16 cellular contexts compared by ENCODE assay signal in the genomic region with DNA sequence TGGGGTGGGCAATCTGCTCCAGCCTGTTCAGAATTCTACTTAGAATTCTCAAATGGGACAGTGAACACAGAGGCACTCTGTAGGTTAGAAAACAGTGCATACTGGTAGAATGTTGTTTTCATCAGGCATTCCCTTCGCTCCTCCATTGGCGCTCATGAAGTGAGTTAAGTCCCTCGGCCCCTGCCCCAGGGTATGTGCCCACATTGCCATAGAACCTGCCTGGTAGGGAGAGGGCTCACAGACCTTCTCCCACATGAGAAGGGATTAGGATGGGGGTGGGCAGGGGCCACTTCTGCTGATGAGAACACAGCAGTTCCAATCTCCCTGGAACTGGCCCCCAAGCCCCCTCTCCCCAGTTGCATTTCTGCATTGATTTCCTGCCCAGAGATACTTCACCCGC.
DNase-seq lines count a peak whose midpoint lies in the region; ATAC-seq and TF ChIP-seq lines count a peak whose summit lies in the region.
"Had no signal": no experiment of that assay in that cellular context is flagged by ENCODE, and none has a peak within 500 bp of the region (broad histone marks: within the 10 kb centered on the region; RNA-seq: fewer than 3 reads in every experiment).

No MANE protein-coding gene starts in this region.

- H3K36me3 ChIP-seq in Peyer's patch: no peaks in the 10 kb centered on the region
- no peaks in the 10 kb centered on the region for H3K36me3 ChIP-seq in osteoblast (ENCODE audit: insufficient read depth, low read length)
- no peaks in the 10 kb centered on the region for H3K36me3 ChIP-seq in vagina
- H3K36me3 ChIP-seq in MG63: no peaks in the 10 kb centered on the region
- H3K36me3 ChIP-seq: right atrium auricular region had no signal

- no peak overlapping the region for H2AFZ ChIP-seq in osteoblast (ENCODE audit: low read length)

- TF ChIP-seq CTCF in Peyer's patch (IDR thresholded peaks at IDR 0.05): no peak
- TF ChIP-seq CTCF in foreskin keratinocyte (conservative IDR thresholded peaks at IDR 0.05): no peak
- no peak for TF ChIP-seq CTCF in osteoblast (IDR thresholded peaks at IDR 0.05; ENCODE audit: extremely low read depth, low read depth, low read length)
- no peak for TF ChIP-seq CTCF in vagina (IDR thresholded peaks at IDR 0.05)

- H3K4me1 ChIP-seq in Peyer's patch (peaks cover 0 to 51% (median 5%) of the 10 kb centered on the region in 4 donors), foreskin keratinocyte (peaks cover 24% of the 10 kb centered on the region), osteoblast (ENCODE audit: insufficient read depth, low read length) (peaks cover 14% of the 10 kb centered on the region), vagina (peaks cover 39% of the 10 kb centered on the region)

- no peak for ATAC-seq in foreskin keratinocyte
- no peak for ATAC-seq in HG03045 (IDR thresholded peaks at IDR 0.05; ENCODE audit: unreplicated experiment)
- ATAC-seq: activated T-cell treated with anti-CD3 and anti-CD28 coated beads, Interleukin-2, amount 50 U/mL, for 72 hours had no signal

- no peaks in the 10 kb centered on the region for H4K20me1 ChIP-seq in osteoblast (ENCODE audit: insufficient read depth, low read length)

- H3K79me2 ChIP-seq in osteoblast (ENCODE audit: insufficient read depth, low read length): no peaks in the 10 kb centered on the region

- H3K9me3 ChIP-seq in Peyer's patch: no peaks in the 10 kb centered on the region
- no peaks in the 10 kb centered on the region for H3K9me3 ChIP-seq in osteoblast (ENCODE audit: low read depth, low read length)
- H3K9me3 ChIP-seq in vagina: no peaks in the 10 kb centered on the region
- H3K9me3 ChIP-seq in MG63: no peaks in the 10 kb centered on the region
- H3K9me3 ChIP-seq: right atrium auricular region had no signal

- intact Hi-C loops in vagina (cut with DNase I): no loop called here

- peak overlapping the region; percentile 56 for H3K4me2 ChIP-seq in osteoblast (ENCODE audit: insufficient read depth, low read length)

- TF ChIP-seq POLR2A in Peyer's patch (IDR thresholded peaks at IDR 0.05): no peak
- no peak for TF ChIP-seq POLR2A in vagina (IDR thresholded peaks at IDR 0.05)

- no peak for DNase-seq in Peyer's patch
- no peak for DNase-seq in foreskin keratinocyte
- no peak for DNase-seq in osteoblast (ENCODE audit: insufficient read length, low spot score, missing footprints)
- no peak for DNase-seq in vagina (ENCODE audit: extremely low spot score in 2 of 2)
- no peak for DNase-seq in NCI-H748 treated with DMSO at 0.1 percent for 48 hours (lab: John Stamatoyannopoulos, UW)
- DNase-seq in MG63: no peak
- DNase-seq: activated CD4-positive, alpha-beta T cell treated with anti-CD3 and anti-CD28 coated beads, Interleukin-2, amount 10 ng/mL, durations not matched to agents 24 days and 14 days; activated naive CD4-positive, alpha-beta T cell treated with anti-CD3 and anti-CD28 coated beads, Interleukin-2, amount 10 ng/mL, durations not matched to agents 7 days and 5 days; activated T-cell treated with anti-CD3 and anti-CD28 coated beads, Interleukin-2, amount 50 U/mL, for 72 hours; hippocampal formation; NCI-H146; NCI-H526; stimulated activated CD8-positive, alpha-beta memory T cell treated with anti-CD3 and anti-CD28 coated beads, Interleukin-4, amount 100 ng/mL, for 48 hours had no signal

- H3K4me3 ChIP-seq in Peyer's patch: no peak overlapping the region
- H3K4me3 ChIP-seq in osteoblast (ENCODE audit: insufficient read depth, low read length): no peak overlapping the region
- no peak overlapping the region for H3K4me3 ChIP-seq in vagina
- no peak overlapping the region for H3K4me3 ChIP-seq in MG63
- H3K4me3 ChIP-seq: lung, right atrium auricular region had no signal

- H3K27me3 ChIP-seq in Peyer's patch (no peaks in the 10 kb centered on the region), foreskin keratinocyte (no peaks in the 10 kb centered on the region), osteoblast (ENCODE audit: insufficient read depth, low read length) (peaks cover 11% of the 10 kb centered on the region), vagina (no peaks in the 10 kb centered on the region), MG63 (no peaks in the 10 kb centered on the region)
- H3K27me3 ChIP-seq: right atrium auricular region had no signal

- peak overlapping the region in 3 of 4 donors; percentile 48 to 84 (median 76) for H3K27ac ChIP-seq in Peyer's patch
- peak overlapping the region; percentile 77 for H3K27ac ChIP-seq in foreskin keratinocyte
- no peak overlapping the region for H3K27ac ChIP-seq in osteoblast (ENCODE audit: low read depth, low read length)
- peak overlapping the region; percentile 31 for H3K27ac ChIP-seq in vagina
